In the genomic region with DNA sequence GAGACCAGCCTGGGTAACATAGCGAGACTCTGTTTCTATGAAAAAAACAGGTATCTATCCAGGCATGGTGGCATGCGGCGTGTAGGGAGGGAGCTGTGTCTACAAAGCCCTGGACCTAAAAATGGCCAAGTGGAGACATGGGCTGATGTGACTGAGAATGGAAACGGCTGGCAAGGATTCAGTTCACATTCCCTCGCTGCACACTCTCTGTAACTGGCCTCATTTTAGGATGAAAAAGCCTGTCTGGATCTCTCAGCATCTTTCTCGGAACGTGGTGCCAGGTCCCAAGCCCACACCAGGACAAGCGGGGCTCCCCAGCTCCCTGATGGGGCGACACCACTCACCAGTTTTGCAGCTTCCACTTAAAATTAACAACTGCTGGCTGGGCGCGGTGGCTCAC, we compare ENCODE assay signal across 22 cellular contexts. TPM values are rescaled to one million over a fixed set of nuclear protein-coding genes. Genes with fewer than 3 reads are reported as not detected.
"Had no signal": no experiment of that assay in that cellular context is flagged by ENCODE, and none has a peak within 500 bp of the region (broad histone marks: within the 10 kb centered on the region; RNA-seq: fewer than 3 reads in every experiment).

No MANE protein-coding gene starts in this region.

- H3K4me1 Mint-ChIP-seq: activated T-helper 17 cell treated with anti-CD3 and anti-CD28 coated beads, Interleukin-2, amount 50 U/mL, for 72 hours had no signal

- H3K4me3 ChIP-seq: esophagus muscularis mucosa, gastroesophageal sphincter, heart right ventricle, prostate gland, right atrium auricular region, skin epidermis had no signal

- H3K27ac ChIP-seq: esophagus muscularis mucosa, gastroesophageal sphincter, prostate gland, right atrium auricular region, skin epidermis had no signal

- ATAC-seq: activated CD8-positive, alpha-beta memory T cell treated with anti-CD3 and anti-CD28 coated beads, Interleukin-2, amount 10 ng/mL, durations not matched to agents 7 days and 5 days; activated T-helper 17 cell treated with anti-CD3 and anti-CD28 coated beads, Interleukin-2, amount 50 U/mL, for 72 hours; gastroesophageal sphincter; heart right ventricle; naive thymus-derived CD8-positive, alpha-beta T cell had no signal

- H3K36me3 Mint-ChIP-seq: activated CD8-positive, alpha-beta memory T cell treated with anti-CD3 and anti-CD28 coated beads, Interleukin-2, amount 10 ng/mL, durations not matched to agents 7 days and 5 days; naive thymus-derived CD8-positive, alpha-beta T cell; type B pancreatic cell had no signal

- H3K27me3 ChIP-seq: right atrium auricular region had no signal

- H3K27ac Mint-ChIP-seq: activated B cell treated with CpG ODN at 0.5 μM for 24 hours; activated CD4-positive, alpha-beta memory T cell treated with anti-CD3 and anti-CD28 coated beads, Interleukin-2, amount 10 ng/mL, durations not matched to agents 7 days and 5 days; activated CD8-positive, alpha-beta memory T cell treated with anti-CD3 and anti-CD28 coated beads, Interleukin-2, amount 10 ng/mL, durations not matched to agents 7 days and 5 days; activated T-helper 17 cell treated with anti-CD3 and anti-CD28 coated beads, Interleukin-2, amount 50 U/mL, for 72 hours; stimulated activated naive CD8-positive, alpha-beta T cell treated with anti-CD3 and anti-CD28 coated beads, Interleukin-15, Interleukin-2, amounts not matched to agents 100 ng/mL and 50 ng/mL, for 24 hours; type B pancreatic cell had no signal

- H3K4me1 ChIP-seq: prostate gland had no signal

- H3K9me3 Mint-ChIP-seq: activated B cell treated with CpG ODN at 0.5 μM for 24 hours; activated CD4-positive, alpha-beta memory T cell treated with anti-CD3 and anti-CD28 coated beads, Interleukin-2, amount 10 ng/mL, durations not matched to agents 7 days and 5 days; activated T-helper 17 cell treated with anti-CD3 and anti-CD28 coated beads, Interleukin-2, amount 50 U/mL, for 72 hours; naive thymus-derived CD8-positive, alpha-beta T cell; stimulated activated naive CD8-positive, alpha-beta T cell treated with anti-CD3 and anti-CD28 coated beads, Interleukin-15, Interleukin-2, amounts not matched to agents 100 ng/mL and 50 ng/mL, for 24 hours; type B pancreatic cell had no signal

- H3K27me3 Mint-ChIP-seq: activated T-helper 17 cell treated with anti-CD3 and anti-CD28 coated beads, Interleukin-2, amount 50 U/mL, for 72 hours; stimulated activated naive CD8-positive, alpha-beta T cell treated with anti-CD3 and anti-CD28 coated beads, Interleukin-15, Interleukin-2, amounts not matched to agents 100 ng/mL and 50 ng/mL, for 24 hours; type B pancreatic cell had no signal

- DNase-seq: activated B cell treated with CpG ODN at 0.5 μM for 24 hours; activated CD4-positive, alpha-beta memory T cell treated with anti-CD3 and anti-CD28 coated beads, Interleukin-2, amount 10 ng/mL, durations not matched to agents 7 days and 5 days; activated CD4-positive, alpha-beta T cell treated with anti-CD3 and anti-CD28 coated beads for 4 hours; activated CD8-positive, alpha-beta memory T cell treated with anti-CD3 and anti-CD28 coated beads, Interleukin-2, amount 10 ng/mL, durations not matched to agents 7 days and 5 days; activated naive CD4-positive, alpha-beta T cell treated with Interleukin-2 at 50 U/mL for 16 hours; aorta; effector CD8-positive, alpha-beta T cell; heart right ventricle; kidney glomerular epithelial cell; mesendoderm; naive thymus-derived CD8-positive, alpha-beta T cell had no signal

- H3K9me3 ChIP-seq: esophagus muscularis mucosa, gastroesophageal sphincter, heart right ventricle, prostate gland, right atrium auricular region had no signal

- H3K36me3 ChIP-seq: gastroesophageal sphincter, heart right ventricle, prostate gland, right atrium auricular region had no signal

- H3K4me3 Mint-ChIP-seq: activated B cell treated with CpG ODN at 0.5 μM for 24 hours; activated CD4-positive, alpha-beta memory T cell treated with anti-CD3 and anti-CD28 coated beads, Interleukin-2, amount 10 ng/mL, durations not matched to agents 7 days and 5 days; activated CD8-positive, alpha-beta memory T cell treated with anti-CD3 and anti-CD28 coated beads, Interleukin-2, amount 10 ng/mL, durations not matched to agents 7 days and 5 days; activated T-helper 17 cell treated with anti-CD3 and anti-CD28 coated beads, Interleukin-2, amount 50 U/mL, for 72 hours; stimulated activated naive CD8-positive, alpha-beta T cell treated with anti-CD3 and anti-CD28 coated beads, Interleukin-15, Interleukin-2, amounts not matched to agents 100 ng/mL and 50 ng/mL, for 24 hours; type B pancreatic cell had no signal

RNA-seq across cellular contexts. Expression of a gene that starts 31.6 kb away (rescaled TPM):
- total RNA-seq: activated B cell treated with CpG ODN at 0.5 μM for 24 hours; activated CD4-positive, alpha-beta memory T cell treated with anti-CD3 and anti-CD28 coated beads, Interleukin-2, amount 10 ng/mL, durations not matched to agents 7 days and 5 days; activated CD8-positive, alpha-beta memory T cell treated with anti-CD3 and anti-CD28 coated beads, Interleukin-2, amount 10 ng/mL, durations not matched to agents 7 days and 5 days; activated T-helper 17 cell treated with anti-CD3 and anti-CD28 coated beads, Interleukin-2, amount 50 U/mL, for 72 hours; aorta; bronchial epithelial cell; esophagus muscularis mucosa; heart right ventricle; naive thymus-derived CD8-positive, alpha-beta T cell; osteoblast; right atrium auricular region; temporal lobe had no signal
- polyA plus RNA-seq: naive thymus-derived CD8-positive, alpha-beta T cell had no signal
